Comparison of ENCODE assay signal across 26 cellular contexts in the genomic region with DNA sequence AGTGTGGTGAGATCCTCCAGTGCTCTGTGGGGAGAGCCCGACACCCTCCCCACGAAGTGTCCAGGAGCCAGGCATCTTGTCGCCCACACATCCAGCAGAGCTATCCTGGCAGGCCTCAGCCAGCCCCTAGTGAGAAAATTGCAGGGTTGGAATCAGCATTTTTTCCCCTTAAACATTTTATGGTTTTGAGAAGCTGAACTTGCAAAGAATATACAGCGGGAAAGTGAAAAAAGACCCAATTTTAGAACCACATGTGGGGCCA.
"Had no signal": no experiment of that assay in that cellular context is flagged by ENCODE, and none has a peak within 500 bp of the region (broad histone marks: within the 10 kb centered on the region; RNA-seq: fewer than 3 reads in every experiment).

No MANE protein-coding gene starts in this region.

- H3K27ac ChIP-seq: epithelial cell of prostate, esophagus squamous epithelium, left ventricle myocardium inferior, ovary, right lobe of liver, stomach, suprapubic skin, tibial nerve, VCaP had no signal

- H3K4me3 Mint-ChIP-seq: activated CD4-positive, alpha-beta memory T cell treated with anti-CD3 and anti-CD28 coated beads for 36 hours; activated naive CD4-positive, alpha-beta T cell treated with anti-CD3 and anti-CD28 coated beads, Interleukin-2, amount 10 ng/mL, durations not matched to agents 7 days and 5 days; activated T-helper 1 cell treated with anti-CD3 and anti-CD28 coated beads, Interleukin-12 subunit alpha, Interleukin-12 subunit beta, Interleukin-2, Interleukin-4 antibody, amounts not matched to agents 30 ng/mL and 10 ng/mL and 1 ng/mL, durations not matched to agents 14 hours and 24 hours and 36 hours; nephron; T-cell had no signal

- H3K27ac Mint-ChIP-seq: activated naive CD4-positive, alpha-beta T cell treated with anti-CD3 and anti-CD28 coated beads, Interleukin-2, amount 10 ng/mL, durations not matched to agents 7 days and 5 days; nephron; progenitor cell of endocrine pancreas; T-cell had no signal

- H3K4me1 ChIP-seq: right lobe of liver, stomach, tibial nerve had no signal

- DNase-seq: activated CD4-positive, alpha-beta memory T cell treated with anti-CD3 and anti-CD28 coated beads for 36 hours; activated CD4-positive, alpha-beta T cell treated with anti-CD3 and anti-CD28 coated beads for 48 hours; activated gamma-delta T cell; activated naive CD4-positive, alpha-beta T cell treated with anti-CD3 and anti-CD28 coated beads, Interleukin-2, amount 10 ng/mL, durations not matched to agents 7 days and 5 days; amygdala; central memory CD4-positive, alpha-beta T cell; dermis blood vessel endothelial cell; effector CD8-positive, alpha-beta T cell; esophagus squamous epithelium; foreskin melanocyte; islet precursor cell; left ventricle myocardium inferior; mesendoderm; ovary; right lobe of liver; stimulated activated CD4-positive, alpha-beta T cell treated with anti-CD3 and anti-CD28 coated beads, Interleukin-2, amount 100 ng/mL, for 48 hours; stomach; T-cell had no signal

- ATAC-seq: right lobe of liver, T-cell had no signal

- H3K27me3 ChIP-seq: esophagus squamous epithelium, ovary, right lobe of liver, stomach, suprapubic skin, tibial nerve had no signal

- H3K27me3 Mint-ChIP-seq: activated CD4-positive, alpha-beta memory T cell treated with anti-CD3 and anti-CD28 coated beads for 36 hours; activated naive CD4-positive, alpha-beta T cell treated with anti-CD3 and anti-CD28 coated beads, Interleukin-2, amount 10 ng/mL, durations not matched to agents 7 days and 5 days; progenitor cell of endocrine pancreas; T-cell had no signal

- H3K36me3 ChIP-seq: ovary had no signal

- H3K9me3 Mint-ChIP-seq: activated CD4-positive, alpha-beta memory T cell treated with anti-CD3 and anti-CD28 coated beads for 36 hours; activated naive CD4-positive, alpha-beta T cell treated with anti-CD3 and anti-CD28 coated beads, Interleukin-2, amount 10 ng/mL, durations not matched to agents 7 days and 5 days; activated T-helper 1 cell treated with anti-CD3 and anti-CD28 coated beads, Interleukin-12 subunit alpha, Interleukin-12 subunit beta, Interleukin-2, Interleukin-4 antibody, amounts not matched to agents 30 ng/mL and 10 ng/mL and 1 ng/mL, durations not matched to agents 14 hours and 24 hours and 36 hours; nephron; T-cell had no signal

- H3K9me3 ChIP-seq: esophagus squamous epithelium, left ventricle myocardium inferior, ovary, right lobe of liver, stomach, suprapubic skin, tibial nerve had no signal

- H3K4me3 ChIP-seq: esophagus squamous epithelium, left ventricle myocardium inferior, lung, ovary, right lobe of liver, stomach, suprapubic skin, tibial nerve had no signal
